ENCODE assay signal across 1 cellular context in genomic region chr15:73628976-73629854, GRCh38.
TF ChIP-seq lines count a peak whose summit lies in the region.

No MANE protein-coding gene starts in this region.

TF ChIP-seq in GM12878, 131 proteins besides CTCF, POLR2A, EP300 and RAD21:
- TF ChIP-seq ZNF687 (IDR thresholded peaks at IDR 0.05) (0 out of 2 replicates have a peak, but pooled peaks have one; percentile 38), MTA2 (IDR thresholded peaks at IDR 0.05; ENCODE audit: low read depth) (peak; percentile 51; the same call in 1 of the 2 replicates), ATF7 (IDR thresholded peaks at IDR 0.05; ENCODE audit: low read depth) (peak; percentile 49), TCF7 (IDR thresholded peaks at IDR 0.05; ENCODE audit: borderline replicate concordance) (no peak), CEBPB (IDR thresholded peaks at IDR 0.05; ENCODE audit: borderline replicate concordance in 1 of 2, low read depth in 2 of 2, low read length in 2 of 2) (no peak), FOXM1 (IDR thresholded peaks at IDR 0.05; ENCODE audit: low read depth, low read length) (peak; percentile 22; the same call in 1 of the 2 replicates)
